12 cellular contexts compared by ENCODE assay signal in genomic region chr3:187954486-187955075, GRCh38.
DNase-seq lines count a peak whose midpoint lies in the region.
"Had no signal": no experiment of that assay in that cellular context is flagged by ENCODE, and none has a peak within 500 bp of the region (broad histone marks: within the 10 kb centered on the region; RNA-seq: fewer than 3 reads in every experiment).

No MANE protein-coding gene starts in this region.

- no peak overlapping the region for H3K4me3 ChIP-seq in skeletal muscle cell (ENCODE audit: low read depth, low read length)
- H3K4me3 ChIP-seq: ascending aorta, GM23338, lung had no signal

- DNase-seq in EL (peak; percentile 89), NOMO-1 treated with DMSO at 0.1 percent for 48 hours (lab: John Stamatoyannopoulos, UW; ENCODE audit: unreplicated experiment) (peak; percentile 28), fibroblast of peridontal ligament (ENCODE audit: extremely low read depth) (peak; percentile 86), skeletal muscle cell (ENCODE audit: low read depth) (peak; percentile 65), DMS153 (lab: John Stamatoyannopoulos, UW) (no peak), epidermal melanocyte (ENCODE audit: insufficient read length, low spot score) (no peak), Ammon's horn (ENCODE audit: low spot score) (no peak)
- DNase-seq: NCI-H524, retina had no signal

Comparison
In these comparisons a context has a peak if more than half of its experiments do, and no peak if none do; other contexts are left out.
1. DNase-seq: peak in EL (single experiment), NOMO-1 treated with DMSO at 0.1 percent for 48 hours (single experiment), fibroblast of peridontal ligament (single experiment) and skeletal muscle cell (single experiment); none in DMS153 (single experiment), epidermal melanocyte (single experiment) and Ammon's horn (single experiment).